29 cellular contexts compared by ENCODE assay signal in the genomic region with DNA sequence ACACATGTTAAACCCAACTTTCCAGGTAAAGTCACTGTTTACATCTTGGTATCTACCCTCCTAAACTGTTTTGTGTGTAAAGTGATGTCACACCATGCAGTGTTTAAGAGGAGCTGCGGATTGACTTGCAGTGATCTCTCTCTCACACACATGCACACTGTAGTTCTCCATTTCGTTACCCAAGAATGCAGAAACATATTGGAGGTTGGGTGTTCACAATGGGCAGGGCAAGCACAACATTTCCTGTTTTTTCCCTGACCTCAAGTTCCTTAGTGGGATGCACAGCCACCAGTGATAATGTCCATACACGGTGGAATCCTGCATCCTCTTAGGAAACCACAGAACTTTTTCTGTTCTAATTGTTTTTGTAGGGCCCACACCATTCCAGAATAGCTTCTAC.
"Had no signal": no experiment of that assay in that cellular context is flagged by ENCODE, and none has a peak within 500 bp of the region (broad histone marks: within the 10 kb centered on the region; RNA-seq: fewer than 3 reads in every experiment).

No MANE protein-coding gene starts in this region.

- H3K9me3 Mint-ChIP-seq: effector memory CD8-positive, alpha-beta T cell; immature natural killer cell; memory B cell; nephron; neural progenitor cell; stimulated activated memory B cell treated with anti-CD40 and anti-IgM and Interleukin-4, amounts not matched to agents 10 μg/mL and 1 μg/mL and 100 μg/mL, for 72 hours; type B pancreatic cell had no signal

- H3K4me1 ChIP-seq: neural progenitor cell, parathyroid adenoma, testis had no signal

- H3K36me3 ChIP-seq: esophagus squamous epithelium, neural progenitor cell, tibial artery had no signal

- H3K27me3 Mint-ChIP-seq: progenitor cell of endocrine pancreas; stimulated activated memory B cell treated with anti-CD40 and anti-IgM and Interleukin-4, amounts not matched to agents 10 μg/mL and 1 μg/mL and 100 μg/mL, for 72 hours; type B pancreatic cell had no signal

- H2AFZ ChIP-seq: neural progenitor cell, parathyroid adenoma had no signal

- H3K9me3 ChIP-seq: esophagus squamous epithelium, testis, tibial artery had no signal

- H3K4me1 Mint-ChIP-seq: immature natural killer cell; memory B cell; neural progenitor cell; stimulated activated memory B cell treated with anti-CD40 and anti-IgM and Interleukin-4, amounts not matched to agents 10 μg/mL and 1 μg/mL and 100 μg/mL, for 72 hours had no signal

- H3K27me3 ChIP-seq: esophagus squamous epithelium, neural progenitor cell, testis, tibial artery had no signal

- H3K27ac ChIP-seq: coronary artery, esophagus squamous epithelium, neural progenitor cell, parathyroid adenoma, testis, tibial artery had no signal

- DNase-seq: dermis blood vessel endothelial cell; effector memory CD8-positive, alpha-beta T cell; erythroblast; esophagus squamous epithelium; foreskin melanocyte; glutamatergic neuron; hypothalamus; immature natural killer cell; islet precursor cell; kidney glomerular epithelial cell; left colon; left ventricle myocardium superior; stimulated activated CD4-positive, alpha-beta T cell treated with anti-CD3 and anti-CD28 coated beads, Interleukin-2, amount 100 ng/mL, for 24 hours; stimulated activated CD4-positive, alpha-beta T cell treated with anti-CD3 and anti-CD28 coated beads, Interleukin-4, amount 100 ng/mL, for 24 hours; stimulated activated naive CD8-positive, alpha-beta T cell treated with anti-CD3 and anti-CD28 coated beads, Interleukin-15, Interleukin-2, amounts not matched to agents 100 U/mL and 50 U/mL, for 24 hours; substantia nigra; testis; tibial artery had no signal

- H3K4me3 Mint-ChIP-seq: effector memory CD8-positive, alpha-beta T cell; immature natural killer cell; memory B cell; nephron; neural progenitor cell; stimulated activated memory B cell treated with anti-CD40 and anti-IgM and Interleukin-4, amounts not matched to agents 10 μg/mL and 1 μg/mL and 100 μg/mL, for 72 hours; type B pancreatic cell had no signal

- H3K4me2 ChIP-seq: neural progenitor cell, smooth muscle cell had no signal

- H3K27ac Mint-ChIP-seq: effector memory CD8-positive, alpha-beta T cell; immature natural killer cell; memory B cell; neural progenitor cell; progenitor cell of endocrine pancreas; stimulated activated memory B cell treated with anti-CD40 and anti-IgM and Interleukin-4, amounts not matched to agents 10 μg/mL and 1 μg/mL and 100 μg/mL, for 72 hours; type B pancreatic cell had no signal

- ATAC-seq: effector memory CD8-positive, alpha-beta T cell; left colon; left ventricle myocardium superior; sciatic nerve; stimulated activated memory B cell treated with anti-CD40 and anti-IgM and Interleukin-4, amounts not matched to agents 10 μg/mL and 1 μg/mL and 100 μg/mL, for 72 hours; stimulated activated naive CD8-positive, alpha-beta T cell treated with anti-CD3 and anti-CD28 coated beads, Interleukin-15, Interleukin-2, amounts not matched to agents 100 U/mL and 50 U/mL, for 24 hours had no signal

- H3K4me3 ChIP-seq: coronary artery, esophagus squamous epithelium, lung, neural progenitor cell, smooth muscle cell, testis, tibial artery had no signal

- H3K9ac ChIP-seq: neural progenitor cell, parathyroid adenoma had no signal

- H3K36me3 Mint-ChIP-seq: immature natural killer cell; memory B cell; neural progenitor cell; stimulated activated memory B cell treated with anti-CD40 and anti-IgM and Interleukin-4, amounts not matched to agents 10 μg/mL and 1 μg/mL and 100 μg/mL, for 72 hours; type B pancreatic cell had no signal
